In the genomic region with DNA sequence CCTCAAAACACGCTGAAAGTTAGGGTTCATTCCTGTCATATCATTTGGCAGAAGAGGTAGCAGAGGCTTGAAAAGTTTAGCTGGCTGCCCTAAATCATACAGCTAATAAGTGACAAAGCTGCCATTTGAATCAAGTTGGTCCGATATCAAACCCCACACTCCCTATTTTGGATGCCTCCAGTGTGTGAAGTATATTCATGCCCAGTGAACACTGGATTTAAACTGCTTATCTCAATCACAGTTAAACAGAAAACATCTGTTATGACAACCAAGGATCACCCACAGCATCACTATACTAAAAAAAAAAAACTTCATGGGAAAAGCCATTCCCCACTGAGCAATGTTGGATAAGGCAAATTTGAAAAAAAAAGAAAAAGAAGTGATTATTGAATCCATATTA, we compare ENCODE assay signal across 38 cellular contexts. TPM values are rescaled to one million over a fixed set of nuclear protein-coding genes. Genes with fewer than 3 reads are reported as not detected.
DNase-seq lines count a peak whose midpoint lies in the region; ATAC-seq, FAIRE-seq and TF ChIP-seq lines count a peak whose summit lies in the region.
"Had no signal": no experiment of that assay in that cellular context is flagged by ENCODE, and none has a peak within 500 bp of the region (broad histone marks: within the 10 kb centered on the region; RNA-seq: fewer than 3 reads in every experiment).

No MANE protein-coding gene starts in this region.

- TF ChIP-seq CTCF in SK-N-SH (IDR thresholded peaks at IDR 0.05) (no peak), GM23338 (conservative IDR thresholded peaks at IDR 0.05; ENCODE audit: low read depth in 2 of 2) (no peak)

- H2AFZ ChIP-seq in SK-N-SH (ENCODE audit: low read depth) (no peak overlapping the region), GM23338 (0 out of 2 replicates have a peak overlapping the region, but pooled peaks have one; percentile 16)

- H4K20me1 ChIP-seq in SK-N-SH (ENCODE audit: insufficient read depth) (no peaks in the 10 kb centered on the region), GM23338 (replicated peaks; ENCODE audit: insufficient read depth) (no peaks in the 10 kb centered on the region)
- H4K20me1 ChIP-seq: BLaER1; BLaER1 treated with 17β-estradiol and CSF1 and Interleukin-3, amounts not matched to agents 10 nM and 100 nM had no signal

- CTCF ChIA-PET in SK-N-SH (lab: Yijun Ruan, JAX) = interaction anchor here (1.3 to 1.6 kb wide), 2 partner anchors 11 to 19 kb away, joined by 3 to 6 read pairs; no protein-coding TSS in a partner anchor

- H3K9me3 ChIP-seq in SK-N-SH (no peaks in the 10 kb centered on the region), right cardiac atrium (ENCODE audit: control insufficient read depth, low read length) (no peaks in the 10 kb centered on the region)
- H3K9me3 ChIP-seq: A549; BE2C; BLaER1; BLaER1 treated with 17β-estradiol and CSF1 and Interleukin-3, amounts not matched to agents 10 nM and 100 nM; Caco-2 had no signal

- H3K27ac Mint-ChIP-seq in GM23338 = no peak overlapping the region
- H3K27ac Mint-ChIP-seq: B cell; CD14-positive monocyte; CD4-positive, alpha-beta memory T cell; CD4-positive, alpha-beta T cell; CD4-positive, CD25-positive, alpha-beta regulatory T cell; CD8-positive, alpha-beta memory T cell; CD8-positive, alpha-beta T cell had no signal

- TF ChIP-seq RAD21 in SK-N-SH (IDR thresholded peaks at IDR 0.05; ENCODE audit: low read length) = no peak

- H3K4me1 Mint-ChIP-seq in GM23338 = peaks cover 6% of the 10 kb centered on the region; the same call in 2 of the 3 replicates
- H3K4me1 Mint-ChIP-seq: B cell; CD14-positive monocyte; CD4-positive, alpha-beta memory T cell; CD4-positive, CD25-positive, alpha-beta regulatory T cell; CD8-positive, alpha-beta memory T cell had no signal

- peak; percentile 33 for FAIRE-seq in GM12892 (lab: Jason Lieb, UNC)
- FAIRE-seq: A204.1, A549, D721Med had no signal

- H3K4me3 ChIP-seq in SK-N-SH (ENCODE audit: low read depth in 2 of 2, low read length in 1 of 2) (no peak overlapping the region), right cardiac atrium (ENCODE audit: low read length) (no peak overlapping the region), GM23338 (no peak overlapping the region)
- H3K4me3 ChIP-seq: A549; BLaER1; BLaER1 treated with 17β-estradiol and CSF1 and Interleukin-3, amounts not matched to agents 10 nM and 100 nM had no signal

- H3K36me3 Mint-ChIP-seq in GM23338 (ENCODE audit: low read depth) = no peaks in the 10 kb centered on the region; the same call in 2 of the 3 replicates
- H3K36me3 Mint-ChIP-seq: CD14-positive monocyte; CD4-positive, CD25-positive, alpha-beta regulatory T cell had no signal

- no peaks in the 10 kb centered on the region for H3K79me2 ChIP-seq in SK-N-SH (ENCODE audit: insufficient read depth)
- no peaks in the 10 kb centered on the region for H3K79me2 ChIP-seq in GM23338 (replicated peaks; ENCODE audit: insufficient read depth)

- no peak for TF ChIP-seq POLR2A in GM12892 (IDR thresholded peaks at IDR 0.05; ENCODE audit: low read depth, low read length)

- no peaks in the 10 kb centered on the region for H3K9me3 Mint-ChIP-seq in GM23338
- H3K9me3 Mint-ChIP-seq: CD4-positive, alpha-beta memory T cell; CD4-positive, alpha-beta T cell; CD4-positive, CD25-positive, alpha-beta regulatory T cell; CD8-positive, alpha-beta memory T cell; CD8-positive, alpha-beta T cell had no signal

- peaks cover 0 to 3% of the 10 kb centered on the region in 2 experiments; a peak in 1 of 4 replicates for H3K4me1 ChIP-seq in SK-N-SH (ENCODE audit: control insufficient read depth in 1 of 2, insufficient read depth in 2 of 2, low read depth in 1 of 2, low read length in 1 of 2)
- H3K4me1 ChIP-seq in right cardiac atrium (ENCODE audit: control insufficient read depth, insufficient read depth, low read length) = no peaks in the 10 kb centered on the region
- no peaks in the 10 kb centered on the region for H3K4me1 ChIP-seq in GM23338 (ENCODE audit: insufficient read depth)
- H3K4me1 ChIP-seq: A549; BE2C; BLaER1; BLaER1 treated with 17β-estradiol and CSF1 and Interleukin-3, amounts not matched to agents 10 nM and 100 nM; Caco-2 had no signal

- H3F3A ChIP-seq in SK-N-SH (replicated peaks; ENCODE audit: insufficient read depth) (no peaks in the 10 kb centered on the region), GM23338 (replicated peaks; ENCODE audit: low read depth) (no peaks in the 10 kb centered on the region)

- ATAC-seq in SK-N-SH treated with all-trans-retinoic acid at 6 μM for 48 hours (no peak), right cardiac atrium (peak; percentile 55 to 68), left cardiac atrium (no peak), GM23338 (no peak), GM21447 (IDR thresholded peaks at IDR 0.05; ENCODE audit: unreplicated experiment) (no peak), GM18858 (IDR thresholded peaks at IDR 0.05; ENCODE audit: unreplicated experiment) (no peak)
- ATAC-seq: A549; CD8-positive, alpha-beta T cell had no signal

- POLR2A ChIA-PET in SK-N-SH (lab: Yijun Ruan, JAX) = no interaction called here

- H3K27me3 Mint-ChIP-seq in GM23338 (ENCODE audit: insufficient read depth, low read depth, poor library complexity) = no peaks in the 10 kb centered on the region
- H3K27me3 Mint-ChIP-seq: B cell; CD4-positive, alpha-beta memory T cell; CD4-positive, alpha-beta T cell; CD4-positive, CD25-positive, alpha-beta regulatory T cell; CD8-positive, alpha-beta memory T cell had no signal

- H3K36me3 ChIP-seq in SK-N-SH (replicated peaks in 1 of 2; ENCODE audit: control insufficient read depth in 1 of 2, insufficient read depth in 2 of 2, low read length in 1 of 2) (peaks cover 0 to 11% of the 10 kb centered on the region in 2 experiments), GM23338 (ENCODE audit: insufficient read depth) (no peaks in the 10 kb centered on the region)
- H3K36me3 ChIP-seq: BLaER1; BLaER1 treated with 17β-estradiol and CSF1 and Interleukin-3, amounts not matched to agents 10 nM and 100 nM had no signal

- peak; percentile 23 for DNase-seq in SK-N-SH
- no peak for DNase-seq in right cardiac atrium
- DNase-seq in left cardiac atrium = no peak
- DNase-seq in GM12892 (ENCODE audit: insufficient read length) = no peak
- DNase-seq in GM23338 (ENCODE audit: low spot score) = no peak
- DNase-seq: 8988T; ACHN; AML-193; BE2C; C1 segment of cervical spinal cord; Caco-2; Calu3; CD4-positive, alpha-beta memory T cell; CD4-positive, alpha-beta T cell; CD4-positive, CD25-positive, alpha-beta regulatory T cell; CD8-positive, alpha-beta memory T cell; CD8-positive, alpha-beta T cell; COR-L47; DMS 273 treated with DMSO at 0.1 percent for 48 hours; DMS153; DMS53; DMS79; DMS79 treated with DMSO at 0.1 percent for 48 hours; DND-41; EL had no signal

- 48% methylated on average over 2 of the region's 2 CpGs for WGBS in SK-N-SH (ENCODE audit: low lambda C conversion rate)
- 37% methylated on average over 2 of the region's 2 CpGs for WGBS in right cardiac atrium

- no peak overlapping the region for H3K9ac ChIP-seq in SK-N-SH
- H3K9ac ChIP-seq: BLaER1; BLaER1 treated with 17β-estradiol and CSF1 and Interleukin-3, amounts not matched to agents 10 nM and 100 nM had no signal

- intact Hi-C loops in right cardiac atrium (cut with DNase I) (no loop called here), left cardiac atrium (cut with DNase I) (no loop called here)

- H3K4me3 Mint-ChIP-seq in GM23338 = no peak overlapping the region
- H3K4me3 Mint-ChIP-seq: B cell; CD14-positive monocyte; CD4-positive, alpha-beta memory T cell; CD4-positive, alpha-beta T cell; CD4-positive, CD25-positive, alpha-beta regulatory T cell; CD8-positive, alpha-beta memory T cell; CD8-positive, alpha-beta T cell had no signal

- TF ChIP-seq EP300 in SK-N-SH (IDR thresholded peaks at IDR 0.05; ENCODE audit: borderline replicate concordance in 1 of 2, low read depth in 1 of 2, low read length in 1 of 2) = no peak

- H3K27me3 ChIP-seq in SK-N-SH (ENCODE audit: insufficient read depth) (no peaks in the 10 kb centered on the region), right cardiac atrium (ENCODE audit: control insufficient read depth, insufficient read depth) (no peaks in the 10 kb centered on the region), GM23338 (ENCODE audit: insufficient read depth) (no peaks in the 10 kb centered on the region)
- H3K27me3 ChIP-seq: BE2C; BLaER1; BLaER1 treated with 17β-estradiol and CSF1 and Interleukin-3, amounts not matched to agents 10 nM and 100 nM had no signal

- H3K27ac ChIP-seq in SK-N-SH (ENCODE audit: low read depth in 2 of 2, low read length in 1 of 2) = no peak overlapping the region
- no peak overlapping the region for H3K27ac ChIP-seq in right cardiac atrium (ENCODE audit: low read length)
- H3K27ac ChIP-seq in GM23338 (ENCODE audit: low read depth) = no peak overlapping the region
- H3K27ac ChIP-seq: 22Rv1; A549; BLaER1; BLaER1 treated with 17β-estradiol and CSF1 and Interleukin-3, amounts not matched to agents 10 nM and 100 nM; C4-2B had no signal

- H3K9me2 ChIP-seq in SK-N-SH = no peaks in the 10 kb centered on the region
- H3K9me2 ChIP-seq in GM23338 (ENCODE audit: insufficient read depth) = no peaks in the 10 kb centered on the region

- H3K4me2 ChIP-seq in SK-N-SH = no peak overlapping the region
- H3K4me2 ChIP-seq in GM23338 = no peak overlapping the region
- H3K4me2 ChIP-seq: A549; BLaER1; BLaER1 treated with 17β-estradiol and CSF1 and Interleukin-3, amounts not matched to agents 10 nM and 100 nM had no signal

TF ChIP-seq in SK-N-SH, 30 proteins besides CTCF, POLR2A, EP300 and RAD21:
- TF ChIP-seq GATA2 (CRISPR knock-in tag; IDR thresholded peaks at IDR 0.05) = peak; percentile 42; the same call in 1 of the 2 replicates
- no peak for TF ChIP-seq NFIC (IDR thresholded peaks at IDR 0.05; ENCODE audit: borderline replicate concordance)
TF ChIP-seq in SK-N-SH: peak in this region for 1.

TF ChIP-seq in SK-N-SH treated with all-trans-retinoic acid at 6 μM for 48 hours, 23 proteins besides CTCF, POLR2A, EP300 and RAD21 (continues in another document):
- TF ChIP-seq ZNF8 (CRISPR knock-in tag; IDR thresholded peaks at IDR 0.05) (no peak), ZNF70 (CRISPR knock-in tag; IDR thresholded peaks at IDR 0.05) (no peak), OSR1 (CRISPR knock-in tag; IDR thresholded peaks at IDR 0.05) (no peak), PPARA (CRISPR knock-in tag; IDR thresholded peaks at IDR 0.05; ENCODE audit: borderline replicate concordance) (no peak)

TF ChIP-seq in GM23338, 12 proteins besides CTCF, POLR2A, EP300 and RAD21 (continues in another document):
- TF ChIP-seq NANOG (IDR thresholded peaks at IDR 0.05; ENCODE audit: borderline replicate concordance) = no peak
- no peak for TF ChIP-seq EZH2 (IDR thresholded peaks at IDR 0.05; ENCODE audit: low read depth, unreplicated experiment)

RNA-seq across cellular contexts. Expression of a gene that starts 48.3 kb away (rescaled TPM):
- polyA plus RNA-seq in SK-N-SH (2012; rRNA removed) = 2.0 and 5.3 TPM in 2 replicates
- polyA plus RNA-seq in SK-N-SH (2012; cell fraction: cytosol; rRNA removed) = 4.1 and 9.0 TPM in 2 replicates
- polyA plus RNA-seq in SK-N-SH (2012; cell fraction: nucleus; rRNA removed) = 2.9 and 5.4 TPM in 2 replicates
- 1 to 10 TPM in 2 of 4 donors, under 1 TPM in 2; 0.51 to 3.3 (median 1.8) TPM for total RNA-seq in right cardiac atrium
- polyA plus RNA-seq in right cardiac atrium = 0.50 TPM
- 1 to 10 TPM; 5.2 to 5.9 TPM for total RNA-seq in left cardiac atrium
- 1.1 TPM for polyA plus RNA-seq in GM12892 (2012; ENCODE audit: missing spikeins)
- 0.80 and 1.2 TPM in 2 replicates for total RNA-seq in GM23338 (2014; rRNA removed; shearing (Covaris generic))
- 0.42 and 0.53 TPM in 2 replicates for polyA plus RNA-seq in GM23338 (2016; fragmentation: Nextera tagmentation; extraction: Ambion mirVana)
- total RNA-seq: A673 had no signal

Comparison
In these comparisons a context has a peak if more than half of its experiments do, and no peak if none do; other contexts are left out.
1. ATAC-seq: peak in right cardiac atrium (2 of 2); none in SK-N-SH treated with all-trans-retinoic acid at 6 μM for 48 hours (single experiment), left cardiac atrium (0 of 2), GM23338 (single experiment), GM21447 (single experiment) and GM18858 (single experiment).